ENCODE assay signal across 34 cellular contexts in genomic region chr10:84850826-84851225, GRCh38.
"Had no signal": no experiment of that assay in that cellular context is flagged by ENCODE, and none has a peak within 500 bp of the region (broad histone marks: within the 10 kb centered on the region; RNA-seq: fewer than 3 reads in every experiment).

No MANE protein-coding gene starts in this region.

- H3K36me3 ChIP-seq: MG63 had no signal

- H3K4me3 ChIP-seq: MG63 had no signal

- H3K9me3 ChIP-seq: MG63 had no signal

- H3K27ac ChIP-seq: KMS-11 had no signal

- H3K27me3 ChIP-seq: MG63 had no signal

- DNase-seq: Karpas-422, Kasumi-1, MG63, MM.1S, MV-4-11, NCI-H1048, NCI-H1092, NCI-H1092 treated with DMSO at 0.1 percent for 48 hours, NCI-H1105, NCI-H1105 treated with DMSO at 0.1 percent for 48 hours, NCI-H1417, NCI-H1417 treated with DMSO at 0.1 percent for 48 hours, NCI-H1436, NCI-H1436 treated with DMSO at 0.1 percent for 48 hours, NCI-H146, NCI-H1694, NCI-H1694 treated with DMSO at 0.1 percent for 48 hours, NCI-H187, NCI-H187 treated with DMSO at 0.1 percent for 48 hours, NCI-H1930, NCI-H2029, NCI-H2029 treated with DMSO at 0.1 percent for 48 hours, NCI-H2081, NCI-H2081 treated with DMSO at 0.1 percent for 48 hours, NCI-H2107, NCI-H2171, NCI-H2171 treated with DMSO at 0.1 percent for 48 hours, NCI-H2227 treated with DMSO at 0.1 percent for 48 hours, NCI-H226, NCI-H345, NCI-H446, NCI-H446 treated with DMSO at 0.1 percent for 48 hours, NCI-H510A had no signal
